In the genomic region with DNA sequence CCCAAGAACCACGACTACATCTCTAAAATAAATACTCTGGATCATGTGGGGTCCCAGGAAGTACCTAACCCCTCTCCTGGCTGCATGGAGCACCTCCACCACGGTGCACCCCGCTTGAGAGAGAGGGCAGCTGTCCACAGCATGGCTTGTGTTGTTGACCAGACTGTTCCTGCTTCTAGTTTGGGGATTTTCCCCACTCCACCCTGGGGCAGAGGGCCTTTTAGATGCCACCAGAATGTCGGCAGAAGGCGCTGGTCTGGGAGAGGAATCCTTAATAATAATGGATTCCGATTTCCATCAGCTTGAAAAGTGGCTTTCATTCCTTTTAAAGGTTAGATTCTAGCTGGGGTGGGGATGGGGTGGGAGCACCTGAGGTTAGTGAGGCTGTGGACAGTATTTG, we compare ENCODE assay signal across 2 cellular contexts.
TF ChIP-seq lines count a peak whose summit lies in the region.

No MANE protein-coding gene starts in this region.

TF ChIP-seq in SK-N-SH, 30 proteins besides CTCF, POLR2A, EP300 and RAD21 (continued from another document):
- no peak for TF ChIP-seq JUND (IDR thresholded peaks at IDR 0.05)
TF ChIP-seq in SK-N-SH: peak in this region for 0.

TF ChIP-seq in SK-N-SH treated with all-trans-retinoic acid at 6 μM for 48 hours, 23 proteins besides CTCF, POLR2A, EP300 and RAD21 (continued from another document):
- TF ChIP-seq, protein P1, sequence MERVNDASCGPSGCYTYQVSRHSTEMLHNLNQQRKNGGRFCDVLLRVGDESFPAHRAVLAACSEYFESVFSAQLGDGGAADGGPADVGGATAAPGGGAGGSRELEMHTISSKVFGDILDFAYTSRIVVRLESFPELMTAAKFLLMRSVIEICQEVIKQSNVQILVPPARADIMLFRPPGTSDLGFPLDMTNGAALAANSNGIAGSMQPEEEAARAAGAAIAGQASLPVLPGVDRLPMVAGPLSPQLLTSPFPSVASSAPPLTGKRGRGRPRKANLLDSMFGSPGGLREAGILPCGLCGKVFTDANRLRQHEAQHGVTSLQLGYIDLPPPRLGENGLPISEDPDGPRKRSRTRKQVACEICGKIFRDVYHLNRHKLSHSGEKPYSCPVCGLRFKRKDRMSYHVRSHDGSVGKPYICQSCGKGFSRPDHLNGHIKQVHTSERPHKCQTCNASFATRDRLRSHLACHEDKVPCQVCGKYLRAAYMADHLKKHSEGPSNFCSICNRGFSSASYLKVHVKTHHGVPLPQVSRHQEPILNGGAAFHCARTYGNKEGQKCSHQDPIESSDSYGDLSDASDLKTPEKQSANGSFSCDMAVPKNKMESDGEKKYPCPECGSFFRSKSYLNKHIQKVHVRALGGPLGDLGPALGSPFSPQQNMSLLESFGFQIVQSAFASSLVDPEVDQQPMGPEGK (CRISPR knock-in tag; IDR thresholded peaks at IDR 0.05; ENCODE audit: borderline replicate concordance) = no peak
- no peak for TF ChIP-seq CSDC2 (CRISPR knock-in tag; IDR thresholded peaks at IDR 0.05)
- TF ChIP-seq, protein P2, sequence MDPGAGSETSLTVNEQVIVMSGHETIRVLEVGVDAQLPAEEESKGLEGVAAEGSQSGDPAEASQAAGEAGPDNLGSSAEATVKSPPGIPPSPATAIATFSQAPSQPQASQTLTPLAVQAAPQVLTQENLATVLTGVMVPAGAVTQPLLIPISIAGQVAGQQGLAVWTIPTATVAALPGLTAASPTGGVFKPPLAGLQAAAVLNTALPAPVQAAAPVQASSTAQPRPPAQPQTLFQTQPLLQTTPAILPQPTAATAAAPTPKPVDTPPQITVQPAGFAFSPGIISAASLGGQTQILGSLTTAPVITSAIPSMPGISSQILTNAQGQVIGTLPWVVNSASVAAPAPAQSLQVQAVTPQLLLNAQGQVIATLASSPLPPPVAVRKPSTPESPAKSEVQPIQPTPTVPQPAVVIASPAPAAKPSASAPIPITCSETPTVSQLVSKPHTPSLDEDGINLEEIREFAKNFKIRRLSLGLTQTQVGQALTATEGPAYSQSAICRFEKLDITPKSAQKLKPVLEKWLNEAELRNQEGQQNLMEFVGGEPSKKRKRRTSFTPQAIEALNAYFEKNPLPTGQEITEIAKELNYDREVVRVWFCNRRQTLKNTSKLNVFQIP (CRISPR knock-in tag; IDR thresholded peaks at IDR 0.05; ENCODE audit: borderline replicate concordance, low read depth) = no peak
- TF ChIP-seq, protein P3, sequence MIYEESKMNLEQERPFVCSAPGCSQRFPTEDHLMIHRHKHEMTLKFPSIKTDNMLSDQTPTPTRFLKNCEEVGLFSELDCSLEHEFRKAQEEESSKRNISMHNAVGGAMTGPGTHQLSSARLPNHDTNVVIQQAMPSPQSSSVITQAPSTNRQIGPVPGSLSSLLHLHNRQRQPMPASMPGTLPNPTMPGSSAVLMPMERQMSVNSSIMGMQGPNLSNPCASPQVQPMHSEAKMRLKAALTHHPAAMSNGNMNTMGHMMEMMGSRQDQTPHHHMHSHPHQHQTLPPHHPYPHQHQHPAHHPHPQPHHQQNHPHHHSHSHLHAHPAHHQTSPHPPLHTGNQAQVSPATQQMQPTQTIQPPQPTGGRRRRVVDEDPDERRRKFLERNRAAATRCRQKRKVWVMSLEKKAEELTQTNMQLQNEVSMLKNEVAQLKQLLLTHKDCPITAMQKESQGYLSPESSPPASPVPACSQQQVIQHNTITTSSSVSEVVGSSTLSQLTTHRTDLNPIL (CRISPR knock-in tag; IDR thresholded peaks at IDR 0.05; ENCODE audit: low read depth) = no peak
- TF ChIP-seq ZNF70 (CRISPR knock-in tag; IDR thresholded peaks at IDR 0.05) = no peak
TF ChIP-seq in SK-N-SH treated with all-trans-retinoic acid at 6 μM for 48 hours: peak in this region for 0.
